Comparison of ENCODE assay signal across 15 cellular contexts in the genomic region with DNA sequence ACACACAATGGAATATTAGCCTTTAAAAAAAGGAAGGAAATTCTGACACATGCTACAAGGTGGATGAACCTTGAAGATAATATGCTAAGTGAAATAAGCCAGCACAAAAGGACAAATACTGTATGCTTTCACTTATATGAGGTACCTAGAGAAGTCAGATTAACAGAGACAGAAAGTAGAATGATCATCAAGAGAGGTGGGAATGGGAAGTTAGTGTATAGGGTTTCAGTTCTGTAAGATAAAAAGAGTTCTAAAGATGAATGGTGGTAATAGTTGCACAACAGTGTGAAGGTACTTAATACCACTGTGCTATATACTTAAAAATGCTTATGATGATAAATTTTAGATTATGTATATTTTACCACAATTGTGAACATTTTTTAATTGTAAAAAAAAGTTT.
"Had no signal": no experiment of that assay in that cellular context is flagged by ENCODE, and none has a peak within 500 bp of the region (broad histone marks: within the 10 kb centered on the region; RNA-seq: fewer than 3 reads in every experiment).

No MANE protein-coding gene starts in this region.

- H3K4me3 ChIP-seq: esophagus squamous epithelium, left ventricle myocardium inferior, mucosa of descending colon, thyroid gland had no signal

- H3K4me1 ChIP-seq: left ventricle myocardium inferior had no signal

- DNase-seq: activated CD4-positive, alpha-beta memory T cell treated with anti-CD3 and anti-CD28 coated beads, Interleukin-2, amount 10 ng/mL, durations not matched to agents 7 days and 5 days; activated CD4-positive, alpha-beta T cell treated with anti-CD3 and anti-CD28 coated beads for 36 hours; activated CD8-positive, alpha-beta memory T cell treated with anti-CD3 and anti-CD28 coated beads, Interleukin-2, amount 50 U/mL, for 48 hours; activated naive CD8-positive, alpha-beta T cell treated with anti-CD3 and anti-CD28 coated beads for 36 hours; effector CD8-positive, alpha-beta T cell; esophagus squamous epithelium; left ventricle myocardium inferior; mucosa of descending colon; naive thymus-derived CD4-positive, alpha-beta T cell; posterior cingulate gyrus; retina; thyroid gland; WERI-Rb-1 had no signal

- H3K27me3 ChIP-seq: esophagus squamous epithelium, thyroid gland had no signal

- H3K9me3 Mint-ChIP-seq: activated CD4-positive, alpha-beta memory T cell treated with anti-CD3 and anti-CD28 coated beads, Interleukin-2, amount 10 ng/mL, durations not matched to agents 7 days and 5 days; activated naive CD8-positive, alpha-beta T cell treated with anti-CD3 and anti-CD28 coated beads for 36 hours; naive thymus-derived CD4-positive, alpha-beta T cell; stimulated activated effector memory CD8-positive, alpha-beta T cell treated with anti-CD3 and anti-CD28 coated beads, Interleukin-12 subunit alpha, Interleukin-12 subunit beta, amount 100 ng/mL, for 72 hours had no signal

- H3K4me3 Mint-ChIP-seq: activated CD4-positive, alpha-beta memory T cell treated with anti-CD3 and anti-CD28 coated beads, Interleukin-2, amount 10 ng/mL, durations not matched to agents 7 days and 5 days; activated CD4-positive, alpha-beta T cell treated with anti-CD3 and anti-CD28 coated beads for 36 hours; activated naive CD8-positive, alpha-beta T cell treated with anti-CD3 and anti-CD28 coated beads for 36 hours; naive thymus-derived CD4-positive, alpha-beta T cell; stimulated activated effector memory CD8-positive, alpha-beta T cell treated with anti-CD3 and anti-CD28 coated beads, Interleukin-12 subunit alpha, Interleukin-12 subunit beta, amount 100 ng/mL, for 72 hours had no signal

- FAIRE-seq: endothelial cell of umbilical vein had no signal

- H3K9me3 ChIP-seq: esophagus squamous epithelium, left ventricle myocardium inferior, mucosa of descending colon, thyroid gland had no signal

- ATAC-seq: activated CD4-positive, alpha-beta T cell treated with anti-CD3 and anti-CD28 coated beads for 36 hours; mucosa of descending colon; naive thymus-derived CD4-positive, alpha-beta T cell; stimulated activated effector memory CD8-positive, alpha-beta T cell treated with anti-CD3 and anti-CD28 coated beads, Interleukin-12 subunit alpha, Interleukin-12 subunit beta, amount 100 ng/mL, for 72 hours had no signal

- H3K27ac ChIP-seq: esophagus squamous epithelium, left ventricle myocardium inferior, thyroid gland, WERI-Rb-1 had no signal

- H3K27me3 Mint-ChIP-seq: activated CD4-positive, alpha-beta memory T cell treated with anti-CD3 and anti-CD28 coated beads, Interleukin-2, amount 10 ng/mL, durations not matched to agents 7 days and 5 days; activated CD4-positive, alpha-beta T cell treated with anti-CD3 and anti-CD28 coated beads for 36 hours; activated naive CD8-positive, alpha-beta T cell treated with anti-CD3 and anti-CD28 coated beads for 36 hours; naive thymus-derived CD4-positive, alpha-beta T cell had no signal
